20 cellular contexts compared by ENCODE assay signal in the genomic region with DNA sequence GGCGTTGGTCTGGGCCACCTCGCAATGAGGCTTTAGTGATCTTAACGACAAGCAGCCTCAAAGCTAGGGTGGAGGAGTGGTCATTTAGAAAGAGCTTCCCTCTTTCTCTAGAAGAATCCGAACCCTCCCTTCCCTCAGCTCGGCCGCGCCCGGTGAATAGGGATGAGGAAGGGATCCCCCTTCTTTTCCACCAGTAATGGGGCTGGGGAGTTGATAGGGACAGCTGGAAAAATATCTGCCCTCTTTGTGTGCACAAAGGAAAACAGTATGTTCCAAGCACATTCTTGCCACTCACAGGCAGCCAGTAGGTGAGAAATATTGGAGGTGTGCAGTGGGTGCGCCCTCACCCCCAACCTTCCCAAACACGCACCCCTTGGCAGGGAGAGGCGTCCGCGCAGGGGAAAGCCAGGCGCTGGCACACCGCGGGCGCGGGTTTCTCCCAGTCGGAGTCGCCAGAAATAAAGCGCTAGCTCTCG. TPM values are rescaled to one million over a fixed set of nuclear protein-coding genes. Genes with fewer than 3 reads are reported as not detected.
A peak's percentile ranks its signal among the peaks of the same experiment; 100 is the strongest.
DNase-seq lines count a peak whose midpoint lies in the region; TF ChIP-seq lines count a peak whose summit lies in the region.
"Had no signal": no experiment of that assay in that cellular context is flagged by ENCODE, and none has a peak within 500 bp of the region (broad histone marks: within the 10 kb centered on the region; RNA-seq: fewer than 3 reads in every experiment).

No MANE protein-coding gene starts in this region.

- POLR2A ChIA-PET in A673 (lab: Charles Lee; ENCODE audit: low non-redundant PET), result no interaction called here
- POLR2A ChIA-PET in HEK293 (lab: Yijun Ruan, JAX), result interaction anchor here (3.6 kb wide), 1 partner anchor 12 kb away, joined by 44 read pairs; a partner anchor contains a TSS

- no TSS peak for BruUV-seq in A673 (replicated peaks; lab: Mats Ljungman, UMichigan)

- intact Hi-C loops in A673 (cut with micrococcal nuclease; ENCODE audit: unreplicated experiment), result loop anchor here (2.0 kb wide), 1 partner anchor 271 kb away; no protein-coding TSS in a partner anchor

- H4K20me1 ChIP-seq in hepatocyte (ENCODE audit: insufficient read depth, poor library complexity, severe bottlenecking), result no peaks in the 10 kb centered on the region

- WGBS in hepatocyte (ENCODE audit: low lambda C conversion rate, missing lambda C conversion rate), result 7% methylated on average over 22 of the region's 22 CpGs

- H3K27me3 ChIP-seq in A673 (replicated peaks; ENCODE audit: insufficient read depth, low read depth, low read length, poor library complexity) (peaks cover 55% of the 10 kb centered on the region), hepatocyte (peaks cover 97% of the 10 kb centered on the region)

- H3K9me2 ChIP-seq in hepatocyte (replicated peaks; ENCODE audit: insufficient read depth), result no peaks in the 10 kb centered on the region

- CTCF ChIA-PET in A673 (lab: Charles Lee), result no interaction called here
- CTCF ChIA-PET in HEK293 (lab: Yijun Ruan, JAX), result interaction anchor here (0.6 to 1.0 kb wide), 2 partner anchors 9 to 46 kb away, joined by 3 read pairs; no protein-coding TSS in a partner anchor

- peaks cover 33% of the 10 kb centered on the region for H3K79me2 ChIP-seq in hepatocyte

- H3K27ac ChIP-seq in A673 (ENCODE audit: low read depth, low read length, poor library complexity, severe bottlenecking), result peak overlapping the region; percentile 89
- no peak overlapping the region for H3K27ac ChIP-seq in HEK293 (ENCODE audit: extremely low read depth, low read depth, low read length)
- H3K27ac ChIP-seq in hepatocyte, result peak overlapping the region; percentile 95
- H3K27ac ChIP-seq: gastroesophageal sphincter, psoas muscle had no signal

- H3K4me1 ChIP-seq in A673 (ENCODE audit: insufficient read depth, low read length, poor library complexity, severe bottlenecking), result peaks cover 46% of the 10 kb centered on the region
- H3K4me1 ChIP-seq in HEK293 (ENCODE audit: control insufficient read depth, insufficient read depth, low read length), result peaks cover 8% of the 10 kb centered on the region; the same call in 1 of the 2 replicates
- peaks cover 6% of the 10 kb centered on the region for H3K4me1 ChIP-seq in hepatocyte (ENCODE audit: insufficient read depth)

- no peak for DNase-seq in A673 (ENCODE audit: low spot score)
- no peak for DNase-seq in hepatocyte (ENCODE audit: low spot score)
- peak; percentile 17 for DNase-seq in putamen (ENCODE audit: low spot score)
- no peak for DNase-seq in NCI-H187 (lab: John Stamatoyannopoulos, UW)
- DNase-seq in NCI-H774 (lab: John Stamatoyannopoulos, UW), result no peak
- DNase-seq in pons (ENCODE audit: low spot score), result no peak
- DNase-seq in SK-N-DZ (ENCODE audit: low spot score), result no peak
- DNase-seq: activated CD8-positive, alpha-beta T cell treated with anti-CD3 and anti-CD28 coated beads, Interleukin-2, amount 10 ng/mL, durations not matched to agents 7 days and 5 days; activated T-cell treated with anti-CD3 and anti-CD28 coated beads, Interleukin-2, amount 50 U/mL, for 1 hour; amniotic stem cell; Karpas-422; natural killer cell; NCI-H510A treated with DMSO at 0.1 percent for 48 hours; psoas muscle; RPMI8226 had no signal

- H3K9me3 ChIP-seq in A673 (ENCODE audit: low read depth, low read length, poor library complexity, severe bottlenecking), result no peaks in the 10 kb centered on the region
- no peaks in the 10 kb centered on the region for H3K9me3 ChIP-seq in HEK293 (ENCODE audit: control insufficient read depth, insufficient read depth, low read depth, low read length)
- H3K9me3 ChIP-seq in hepatocyte (ENCODE audit: low read depth), result no peaks in the 10 kb centered on the region
- H3K9me3 ChIP-seq: psoas muscle had no signal

- H3K4me3 ChIP-seq in A673 (ENCODE audit: low read depth, low read length, poor library complexity, severe bottlenecking), result peak overlapping the region; percentile 76
- no peak overlapping the region for H3K4me3 ChIP-seq in HEK293 (ENCODE audit: low read depth, low read length)
- H3K4me3 ChIP-seq in hepatocyte, result peak overlapping the region; percentile 29
- H3K4me3 ChIP-seq: gastroesophageal sphincter, psoas muscle had no signal

- H3K4me2 ChIP-seq in hepatocyte, result peak overlapping the region; percentile 72

- H3K36me3 ChIP-seq in A673 (ENCODE audit: insufficient read depth, low read length, poor library complexity, severe bottlenecking), result peaks cover 43% of the 10 kb centered on the region
- H3K36me3 ChIP-seq in HEK293 (ENCODE audit: control insufficient read depth in 2 of 2, insufficient read depth in 1 of 2, low read length in 2 of 2), result peaks cover 0 to 3% of the 10 kb centered on the region in 2 experiments; a peak in 1 of 3 replicates
- H3K36me3 ChIP-seq in hepatocyte (replicated peaks; ENCODE audit: insufficient read depth, low read depth), result no peaks in the 10 kb centered on the region
- H3K36me3 ChIP-seq: gastroesophageal sphincter had no signal

- H2AFZ ChIP-seq in hepatocyte, result no peak overlapping the region

- TF ChIP-seq CTCF in A673 (conservative IDR thresholded peaks at IDR 0.05; ENCODE audit: low read depth, low read length) (no peak), HEK293 (tag by site-specific recombination; IDR thresholded peaks at IDR 0.05) (no peak), hepatocyte (IDR thresholded peaks at IDR 0.05; ENCODE audit: poor library complexity) (no peak)

TF ChIP-seq in HEK293, 187 proteins besides CTCF, POLR2A, EP300 and RAD21:
- TF ChIP-seq, protein P1, sequence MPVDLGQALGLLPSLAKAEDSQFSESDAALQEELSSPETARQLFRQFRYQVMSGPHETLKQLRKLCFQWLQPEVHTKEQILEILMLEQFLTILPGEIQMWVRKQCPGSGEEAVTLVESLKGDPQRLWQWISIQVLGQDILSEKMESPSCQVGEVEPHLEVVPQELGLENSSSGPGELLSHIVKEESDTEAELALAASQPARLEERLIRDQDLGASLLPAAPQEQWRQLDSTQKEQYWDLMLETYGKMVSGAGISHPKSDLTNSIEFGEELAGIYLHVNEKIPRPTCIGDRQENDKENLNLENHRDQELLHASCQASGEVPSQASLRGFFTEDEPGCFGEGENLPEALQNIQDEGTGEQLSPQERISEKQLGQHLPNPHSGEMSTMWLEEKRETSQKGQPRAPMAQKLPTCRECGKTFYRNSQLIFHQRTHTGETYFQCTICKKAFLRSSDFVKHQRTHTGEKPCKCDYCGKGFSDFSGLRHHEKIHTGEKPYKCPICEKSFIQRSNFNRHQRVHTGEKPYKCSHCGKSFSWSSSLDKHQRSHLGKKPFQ (tag by site-specific recombination; IDR thresholded peaks at IDR 0.05), result no peak
- TF ChIP-seq ZNF624 (tag by site-specific recombination; IDR thresholded peaks at IDR 0.05) (no peak), MZF1 (tag by site-specific recombination; IDR thresholded peaks at IDR 0.05; ENCODE audit: borderline replicate concordance) (0 out of 2 replicates have a peak, but pooled peaks have one; percentile 23), ZNF670 (tag by site-specific recombination; IDR thresholded peaks at IDR 0.05; ENCODE audit: low read depth) (no peak)
- TF ChIP-seq, protein P2, sequence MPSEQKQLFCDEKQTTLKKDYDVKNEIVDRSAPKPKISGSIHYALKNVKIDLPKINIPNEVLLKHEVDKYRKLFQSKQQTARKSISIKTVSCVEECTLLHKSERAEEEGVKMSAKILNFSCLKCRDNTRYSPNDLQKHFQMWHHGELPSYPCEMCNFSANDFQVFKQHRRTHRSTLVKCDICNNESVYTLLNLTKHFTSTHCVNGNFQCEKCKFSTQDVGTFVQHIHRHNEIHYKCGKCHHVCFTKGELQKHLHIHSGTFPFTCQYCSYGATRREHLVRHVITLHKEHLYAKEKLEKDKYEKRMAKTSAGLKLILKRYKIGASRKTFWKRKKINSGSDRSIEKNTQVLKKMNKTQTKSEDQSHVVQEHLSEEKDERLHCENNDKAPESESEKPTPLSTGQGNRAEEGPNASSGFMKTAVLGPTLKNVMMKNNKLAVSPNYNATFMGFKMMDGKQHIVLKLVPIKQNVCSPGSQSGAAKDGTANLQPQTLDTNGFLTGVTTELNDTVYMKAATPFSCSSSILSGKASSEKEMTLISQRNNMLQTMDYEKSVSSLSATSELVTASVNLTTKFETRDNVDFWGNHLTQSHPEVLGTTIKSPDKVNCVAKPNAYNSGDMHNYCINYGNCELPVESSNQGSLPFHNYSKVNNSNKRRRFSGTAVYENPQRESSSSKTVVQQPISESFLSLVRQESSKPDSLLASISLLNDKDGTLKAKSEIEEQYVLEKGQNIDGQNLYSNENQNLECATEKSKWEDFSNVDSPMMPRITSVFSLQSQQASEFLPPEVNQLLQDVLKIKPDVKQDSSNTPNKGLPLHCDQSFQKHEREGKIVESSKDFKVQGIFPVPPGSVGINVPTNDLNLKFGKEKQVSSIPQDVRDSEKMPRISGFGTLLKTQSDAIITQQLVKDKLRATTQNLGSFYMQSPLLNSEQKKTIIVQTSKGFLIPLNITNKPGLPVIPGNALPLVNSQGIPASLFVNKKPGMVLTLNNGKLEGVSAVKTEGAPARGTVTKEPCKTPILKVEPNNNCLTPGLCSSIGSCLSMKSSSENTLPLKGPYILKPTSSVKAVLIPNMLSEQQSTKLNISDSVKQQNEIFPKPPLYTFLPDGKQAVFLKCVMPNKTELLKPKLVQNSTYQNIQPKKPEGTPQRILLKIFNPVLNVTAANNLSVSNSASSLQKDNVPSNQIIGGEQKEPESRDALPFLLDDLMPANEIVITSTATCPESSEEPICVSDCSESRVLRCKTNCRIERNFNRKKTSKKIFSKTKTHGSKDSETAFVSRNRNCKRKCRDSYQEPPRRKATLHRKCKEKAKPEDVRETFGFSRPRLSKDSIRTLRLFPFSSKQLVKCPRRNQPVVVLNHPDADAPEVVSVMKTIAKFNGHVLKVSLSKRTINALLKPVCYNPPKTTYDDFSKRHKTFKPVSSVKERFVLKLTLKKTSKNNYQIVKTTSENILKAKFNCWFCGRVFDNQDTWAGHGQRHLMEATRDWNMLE (tag by site-specific recombination; conservative IDR thresholded peaks at IDR 0.05; ENCODE audit: low read depth), result no peak

RNA-seq across cellular contexts. Expression of a gene that starts 6.5 kb away (rescaled TPM):
- 69.6 and 82.1 TPM in 2 replicates for total RNA-seq in A673 (2021)
- total RNA-seq in hepatocyte, result 4.0 and 5.0 TPM in 2 replicates
- polyA plus RNA-seq in hepatocyte, result 19.6 and 22.1 TPM in 2 replicates
- 2.2 and 2.7 TPM in 2 replicates for polyA plus RNA-seq in SK-N-DZ (2014; cell fraction: cytosol; rRNA removed)
- polyA plus RNA-seq in SK-N-DZ (2014; cell fraction: nucleus; rRNA removed), result 0.44 and 1.1 TPM in 2 replicates
- total RNA-seq: activated CD8-positive, alpha-beta T cell treated with anti-CD3 and anti-CD28 coated beads, Interleukin-2, amount 10 ng/mL, durations not matched to agents 7 days and 5 days; epithelial cell of proximal tubule; natural killer cell; psoas muscle had no signal
- polyA plus RNA-seq: psoas muscle had no signal

RNA-seq across cellular contexts. Expression of a gene that starts 12.8 kb away (rescaled TPM):
- total RNA-seq in A673 (2021) (17.9 and 19.3 TPM in 2 replicates), hepatocyte (1.9 and 2.2 TPM in 2 replicates)
- 2.6 and 3.5 TPM in 2 replicates for polyA plus RNA-seq in hepatocyte
- 9.4 and 10.2 TPM in 2 replicates for polyA plus RNA-seq in SK-N-DZ (2014; cell fraction: cytosol; rRNA removed)
- 17.9 and 25.1 TPM in 2 replicates for polyA plus RNA-seq in SK-N-DZ (2014; cell fraction: nucleus; rRNA removed)
- total RNA-seq: activated CD8-positive, alpha-beta T cell treated with anti-CD3 and anti-CD28 coated beads, Interleukin-2, amount 10 ng/mL, durations not matched to agents 7 days and 5 days; cardiac septum; epithelial cell of proximal tubule; natural killer cell; psoas muscle; subcutaneous adipose tissue had no signal
- polyA plus RNA-seq: psoas muscle had no signal

Comparison
In these comparisons a context has a peak if more than half of its experiments do, and no peak if none do; other contexts are left out.
1. RNA of a gene that starts 6.5 kb away (total RNA-seq): 69.6 to 82.1 TPM in A673; 4.0 to 5.0 TPM in hepatocyte; every median in the first group is over 10 times any median in the second.